2 cellular contexts compared by ENCODE assay signal in genomic region chr16:21933206-21934189, GRCh38.
TF ChIP-seq lines count a peak whose summit lies in the region.

No MANE protein-coding gene starts in this region.

TF ChIP-seq in GM12878, 131 proteins besides CTCF, POLR2A, EP300 and RAD21:
- TF ChIP-seq RAD51 (IDR thresholded peaks at IDR 0.05) = peak; percentile 55
- peak; percentile 85 for TF ChIP-seq RELB (IDR thresholded peaks at IDR 0.05; ENCODE audit: low read depth)
- 0 out of 2 replicates have a peak, but pooled peaks have one; percentile 27 for TF ChIP-seq NBN (IDR thresholded peaks at IDR 0.05)
- TF ChIP-seq SMARCA5 (IDR thresholded peaks at IDR 0.05) = 0 out of 2 replicates have a peak, but pooled peaks have one; percentile 40
- TF ChIP-seq MLLT1 (IDR thresholded peaks at IDR 0.05) = peak; percentile 67; the same call in 1 of the 2 replicates
- peak; percentile 85 for TF ChIP-seq MTA2 (IDR thresholded peaks at IDR 0.05; ENCODE audit: low read depth)
- TF ChIP-seq IKZF2 (IDR thresholded peaks at IDR 0.05) = peak in 1 of 2 experiments; percentile 10; a peak in 1 of 4 replicates
- TF ChIP-seq ATF7 (IDR thresholded peaks at IDR 0.05; ENCODE audit: low read depth) = peak; percentile 26; the same call in 1 of the 2 replicates
- TF ChIP-seq RELA (IDR thresholded peaks at IDR 0.05; ENCODE audit: borderline replicate concordance, partially characterized antibody) = peak; percentile 28
- peak; percentile 53 for TF ChIP-seq SKIL (IDR thresholded peaks at IDR 0.05; ENCODE audit: low read depth, poor library complexity, severe bottlenecking)
- TF ChIP-seq SMAD1 (IDR thresholded peaks at IDR 0.05; ENCODE audit: low read depth, partially characterized antibody) = peak; percentile 54

TF ChIP-seq in HepG2, 621 proteins besides CTCF, POLR2A, EP300 and RAD21:
- TF ChIP-seq ZNF629 (CRISPR knock-in tag; conservative IDR thresholded peaks at IDR 0.05) = peak; percentile 92
- TF ChIP-seq CEBPG (CRISPR knock-in tag; IDR thresholded peaks at IDR 0.05) = 0 out of 2 replicates have a peak, but pooled peaks have one; percentile 7
- TF ChIP-seq KDM1A (CRISPR knock-in tag; IDR thresholded peaks at IDR 0.05) = peak; percentile 55; the same call in 1 of the 2 replicates
